ENCODE assay signal across 11 cellular contexts in genomic region chr17:57518587-57519118, GRCh38.
DNase-seq lines count a peak whose midpoint lies in the region; ATAC-seq, FAIRE-seq and TF ChIP-seq lines count a peak whose summit lies in the region.
"Had no signal": no experiment of that assay in that cellular context is flagged by ENCODE, and none has a peak within 500 bp of the region (broad histone marks: within the 10 kb centered on the region; RNA-seq: fewer than 3 reads in every experiment).

No MANE protein-coding gene starts in this region.

- peak overlapping the region in 4 of 10 experiments; percentile 5 to 28 (median 13); a peak in 5 of 20 replicates for H3K4me3 ChIP-seq in BLaER1 treated with 17β-estradiol and CSF1 and Interleukin-3, amounts not matched to agents 10 nM and 100 nM
- no peak overlapping the region for H3K4me3 ChIP-seq in HepG2 (replicated peaks in 1 of 3; ENCODE audit: insufficient read depth in 1 of 3, low read depth in 2 of 3, low read length in 3 of 3)
- H3K4me3 ChIP-seq: esophagus squamous epithelium, K562, uterus had no signal

- H3K79me2 ChIP-seq in HepG2 (ENCODE audit: insufficient read depth, low read length): peaks cover 28% of the 10 kb centered on the region

- POLR2A ChIA-PET in HepG2 (lab: Yijun Ruan, JAX): interaction anchor here (0.9 to 5.9 kb wide), 15 partner anchors 9 to 261 kb away, joined by 3 to 70 read pairs (median 5); no protein-coding TSS in a partner anchor

- peaks cover 0 to 26% (median 0%) of the 10 kb centered on the region in 11 experiments; a peak in 2 of 22 replicates for H3K36me3 ChIP-seq in BLaER1 treated with 17β-estradiol and CSF1 and Interleukin-3, amounts not matched to agents 10 nM and 100 nM
- H3K36me3 ChIP-seq in HepG2 (replicated peaks in 1 of 2; ENCODE audit: control insufficient read depth in 1 of 2, insufficient read depth in 2 of 2, low read length in 2 of 2): peaks cover 1 to 4% of the 10 kb centered on the region in 2 experiments; a peak in 3 of 5 replicates
- H3K36me3 ChIP-seq: esophagus squamous epithelium, uterus had no signal

- TF ChIP-seq EP300 in HepG2 (IDR thresholded peaks at IDR 0.05; ENCODE audit: low read depth in 2 of 2, low read length in 2 of 2) (no peak), HepG2 (CRISPR knock-in tag; IDR thresholded peaks at IDR 0.05; ENCODE audit: borderline replicate concordance) (no peak)

- peak overlapping the region in 8 of 11 experiments; percentile 45 to 73 (median 59); a peak in 16 of 22 replicates for H3K9ac ChIP-seq in BLaER1 treated with 17β-estradiol and CSF1 and Interleukin-3, amounts not matched to agents 10 nM and 100 nM
- H3K9ac ChIP-seq in HepG2 (ENCODE audit: insufficient read depth, low read depth, low read length): peak overlapping the region; percentile 72

- in situ Hi-C loops in HepG2 (cut with HindIII; ENCODE audit: extremely low pct_ligation_motif_present, low pct_unique_long_range_greater_than_20kb): no loop called here

- H3K4me2 ChIP-seq in BLaER1 treated with 17β-estradiol and CSF1 and Interleukin-3, amounts not matched to agents 10 nM and 100 nM: peak overlapping the region; percentile 67 to 97 (median 88)
- peak overlapping the region; percentile 81 for H3K4me2 ChIP-seq in HepG2 (ENCODE audit: low read depth, low read length)

- BruUV-seq in HepG2 (replicated peaks; lab: Mats Ljungman, UMichigan): no TSS peak

- no peaks in the 10 kb centered on the region; a peak in 2 of 22 replicates for H4K20me1 ChIP-seq in BLaER1 treated with 17β-estradiol and CSF1 and Interleukin-3, amounts not matched to agents 10 nM and 100 nM
- no peaks in the 10 kb centered on the region for H4K20me1 ChIP-seq in HepG2 (ENCODE audit: insufficient read depth, low read length)

- ATAC-seq in HepG2 (no peak), GM21723 (IDR thresholded peaks at IDR 0.05; ENCODE audit: unreplicated experiment) (no peak)
- ATAC-seq: K562 had no signal

- H3K4me1 ChIP-seq in BLaER1 treated with 17β-estradiol and CSF1 and Interleukin-3, amounts not matched to agents 10 nM and 100 nM: peaks cover 56 to 100% (median 98%) of the 10 kb centered on the region in 10 experiments
- H3K4me1 ChIP-seq in HepG2 (ENCODE audit: insufficient read depth, low read length): peaks cover 89% of the 10 kb centered on the region
- H3K4me1 ChIP-seq: uterus had no signal

- H3K9me3 ChIP-seq in BLaER1 treated with 17β-estradiol and CSF1 and Interleukin-3, amounts not matched to agents 10 nM and 100 nM (replicated peaks in 1 of 11): no peaks in the 10 kb centered on the region
- no peaks in the 10 kb centered on the region for H3K9me3 ChIP-seq in HepG2 (ENCODE audit: low read length)
- H3K9me3 ChIP-seq: esophagus squamous epithelium, uterus had no signal

- peak; percentile 48 for DNase-seq in NCI-H1417 treated with DMSO at 0.1 percent for 48 hours (lab: John Stamatoyannopoulos, UW)
- DNase-seq in SHP77 treated with DMSO at 0.1 percent for 48 hours (lab: John Stamatoyannopoulos, UW): peak; percentile 96
- no peak for DNase-seq in HepG2 (ENCODE audit: low spot score)
- no peak for DNase-seq in NCI-H2081 treated with DMSO at 0.1 percent for 48 hours (lab: John Stamatoyannopoulos, UW)
- no peak for DNase-seq in KG1 (lab: John Stamatoyannopoulos, UW)
- DNase-seq in AG20443 (ENCODE audit: low spot score): no peak
- DNase-seq: esophagus squamous epithelium, uterus had no signal

- no peak overlapping the region for H2AFZ ChIP-seq in HepG2 (ENCODE audit: low read length)

- no peaks in the 10 kb centered on the region for H3K27me3 ChIP-seq in BLaER1 treated with 17β-estradiol and CSF1 and Interleukin-3, amounts not matched to agents 10 nM and 100 nM
- no peaks in the 10 kb centered on the region; a peak in 1 of 5 replicates for H3K27me3 ChIP-seq in HepG2 (ENCODE audit: control insufficient read depth in 1 of 2, insufficient read depth in 2 of 2, low read length in 2 of 2)
- H3K27me3 ChIP-seq: esophagus squamous epithelium, uterus had no signal

- peak overlapping the region in 9 of 11 experiments; percentile 29 to 84 (median 71); a peak in 17 of 22 replicates for H3K27ac ChIP-seq in BLaER1 treated with 17β-estradiol and CSF1 and Interleukin-3, amounts not matched to agents 10 nM and 100 nM
- peak overlapping the region; percentile 95 for H3K27ac ChIP-seq in HepG2 (ENCODE audit: extremely low read length, insufficient read depth, low read length)
- H3K27ac ChIP-seq: esophagus squamous epithelium, uterus had no signal

- CTCF ChIA-PET in HepG2 (lab: Yijun Ruan, JAX; ENCODE audit: low intra/inter-chr PET ratio, low total read pairs): no interaction called here

- no peak for TF ChIP-seq POLR2A in HepG2 (IDR thresholded peaks at IDR 0.05; ENCODE audit: insufficient read depth in 1 of 2, low read depth in 2 of 2, low read length in 2 of 2)

- FAIRE-seq in HepG2 (lab: Jason Lieb, UNC): no peak
- FAIRE-seq: K562 had no signal

- intact Hi-C loops in HepG2 (cut with micrococcal nuclease; ENCODE audit: unreplicated experiment): loop anchor here (5.0 kb wide), 1 partner anchor 59 kb away; no protein-coding TSS in a partner anchor

- no peak for TF ChIP-seq CTCF in HepG2 (CRISPR knock-in tag; IDR thresholded peaks at IDR 0.05)

- WGBS in HepG2 (ENCODE audit: low lambda C conversion rate): 91% methylated on average over 11 of the region's 11 CpGs

- no peak for TF ChIP-seq RAD21 in HepG2 (CRISPR knock-in tag; IDR thresholded peaks at IDR 0.05)

TF ChIP-seq in HepG2, 621 proteins besides CTCF, POLR2A, EP300 and RAD21 (continues in another document):
- TF ChIP-seq TRIM24 (CRISPR knock-in tag; IDR thresholded peaks at IDR 0.05) (no peak), HMGA1 (CRISPR knock-in tag; conservative IDR thresholded peaks at IDR 0.05) (no peak), SP5 (CRISPR knock-in tag; IDR thresholded peaks at IDR 0.05; ENCODE audit: borderline replicate concordance, low read depth) (no peak), ZNF550 (CRISPR knock-in tag; IDR thresholded peaks at IDR 0.05; ENCODE audit: borderline replicate concordance) (0 out of 2 replicates have a peak, but pooled peaks have one; percentile 35), ZNF709 (CRISPR knock-in tag; IDR thresholded peaks at IDR 0.05) (0 out of 2 replicates have a peak, but pooled peaks have one; percentile 33), ZNF143 (CRISPR knock-in tag; IDR thresholded peaks at IDR 0.05) (no peak), SIX4 (CRISPR knock-in tag; IDR thresholded peaks at IDR 0.05) (no peak), SIX1 (CRISPR knock-in tag; IDR thresholded peaks at IDR 0.05; ENCODE audit: borderline replicate concordance) (no peak), ESRRA (CRISPR knock-in tag; IDR thresholded peaks at IDR 0.05; ENCODE audit: low read depth) (no peak), NBN (conservative IDR thresholded peaks at IDR 0.05) (no peak), ZNF207 (IDR thresholded peaks at IDR 0.05; ENCODE audit: borderline replicate concordance) (no peak), TSC22D2 (CRISPR knock-in tag; IDR thresholded peaks at IDR 0.05; ENCODE audit: borderline replicate concordance) (no peak), IRF2 (CRISPR knock-in tag; IDR thresholded peaks at IDR 0.05) (no peak), DRAP1 (CRISPR knock-in tag; IDR thresholded peaks at IDR 0.05) (no peak), SRSF1 (optimal IDR thresholded peaks at IDR 0.05; ENCODE audit: low read depth, low read length) (no peak), SYNCRIP (IDR thresholded peaks at IDR 0.05; ENCODE audit: insufficient read depth, low read depth, low read length) (no peak), BORCS8-MEF2B (CRISPR knock-in tag; IDR thresholded peaks at IDR 0.05) (peak; percentile 59; the same call in 1 of the 2 replicates), ZFP90 (CRISPR knock-in tag; IDR thresholded peaks at IDR 0.05; ENCODE audit: borderline replicate concordance) (0 out of 2 replicates have a peak, but pooled peaks have one; percentile 61), USF2 (IDR thresholded peaks at IDR 0.05; ENCODE audit: low read depth, low read length) (no peak), USF2 (CRISPR knock-in tag; IDR thresholded peaks at IDR 0.05; ENCODE audit: borderline replicate concordance) (no peak)

Comparison
In these comparisons a context has a peak if more than half of its experiments do, and no peak if none do; other contexts are left out.
1. DNase-seq: peak in NCI-H1417 treated with DMSO at 0.1 percent for 48 hours (single experiment) and SHP77 treated with DMSO at 0.1 percent for 48 hours (single experiment); none in HepG2 (single experiment), NCI-H2081 treated with DMSO at 0.1 percent for 48 hours (single experiment), KG1 (single experiment) and AG20443 (single experiment).